ENCODE assay signal across 1 cellular context in genomic region chr12:50842637-50843493, GRCh38.
TF ChIP-seq lines count a peak whose summit lies in the region.

A gene with protein sequence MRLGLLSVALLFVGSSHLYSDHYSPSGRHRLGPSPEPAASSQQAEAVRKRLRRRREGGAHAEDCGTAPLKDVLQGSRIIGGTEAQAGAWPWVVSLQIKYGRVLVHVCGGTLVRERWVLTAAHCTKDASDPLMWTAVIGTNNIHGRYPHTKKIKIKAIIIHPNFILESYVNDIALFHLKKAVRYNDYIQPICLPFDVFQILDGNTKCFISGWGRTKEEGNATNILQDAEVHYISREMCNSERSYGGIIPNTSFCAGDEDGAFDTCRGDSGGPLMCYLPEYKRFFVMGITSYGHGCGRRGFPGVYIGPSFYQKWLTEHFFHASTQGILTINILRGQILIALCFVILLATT (plus strand): TSS chr12:50842926. CDS start chr12:50842965, 39 bp downstream.

TF ChIP-seq in endothelial cell of umbilical vein, 7 proteins besides CTCF, POLR2A, EP300 and RAD21 (continued from another document):
- TF ChIP-seq MAX (IDR thresholded peaks at IDR 0.05; ENCODE audit: insufficient read depth, insufficient read length) (no peak), GATA2 (IDR thresholded peaks at IDR 0.05; ENCODE audit: insufficient read depth, insufficient read length, low read depth, low read length) (no peak), EZH2 (IDR thresholded peaks at IDR 0.05; ENCODE audit: borderline replicate concordance, low read depth, low read length, severe bottlenecking) (no peak)
